ENCODE assay signal across 19 cellular contexts in genomic region chr20:5991623-5992441, GRCh38. TPM values are rescaled to one million over a fixed set of nuclear protein-coding genes. Genes with fewer than 3 reads are reported as not detected.
DNase-seq lines count a peak whose midpoint lies in the region; ATAC-seq and TF ChIP-seq lines count a peak whose summit lies in the region.
"Had no signal": no experiment of that assay in that cellular context is flagged by ENCODE, and none has a peak within 500 bp of the region (broad histone marks: within the 10 kb centered on the region; RNA-seq: fewer than 3 reads in every experiment).

No MANE protein-coding gene starts in this region.

- ATAC-seq in CD4-positive, CD25-positive, alpha-beta regulatory T cell (ENCODE audit: low read depth in 2 of 2) = no peak
- ATAC-seq in HG02571 (IDR thresholded peaks at IDR 0.05; ENCODE audit: unreplicated experiment) = no peak
- no peak for ATAC-seq in naive thymus-derived CD8-positive, alpha-beta T cell
- ATAC-seq: activated T-cell treated with anti-CD3 and anti-CD28 coated beads, Interleukin-2, amount 50 U/mL, for 72 hours had no signal

- no peak overlapping the region for H3K4me3 ChIP-seq in CD4-positive, CD25-positive, alpha-beta regulatory T cell (ENCODE audit: low read depth, low read length)
- H3K4me3 ChIP-seq in esophagus muscularis mucosa = no peak overlapping the region
- H3K4me3 ChIP-seq in parathyroid adenoma (ENCODE audit: low read depth, low read length) = no peak overlapping the region
- H3K4me3 ChIP-seq: prostate gland, transverse colon had no signal

- peaks cover 7 to 27% (median 10%) of the 10 kb centered on the region in 4 donors for H3K4me1 Mint-ChIP-seq in CD4-positive, CD25-positive, alpha-beta regulatory T cell
- H3K4me1 Mint-ChIP-seq in naive thymus-derived CD8-positive, alpha-beta T cell = peaks cover 6 to 15% (median 11%) of the 10 kb centered on the region in 4 donors

- H3K27ac Mint-ChIP-seq in CD4-positive, CD25-positive, alpha-beta regulatory T cell = peak overlapping the region in 2 of 3 donors; percentile 23 to 78
- H3K27ac Mint-ChIP-seq in naive thymus-derived CD8-positive, alpha-beta T cell = peak overlapping the region in 5 of 10 donors; percentile 6 to 57 (median 13)
- H3K27ac Mint-ChIP-seq: activated CD4-positive, alpha-beta T cell treated with anti-CD3 and anti-CD28 coated beads, Interleukin-2, amount 10 ng/mL, durations not matched to agents 7 days and 5 days; dendritic cell treated with granulocyte-macrophage colony-stimulating factor and Interleukin-4, amounts not matched to agents 40 ng/mL and 50 ng/mL, for 4 days had no signal

- intact Hi-C loops in esophagus muscularis mucosa (cut with DNase I) = no loop called here

- no peak for TF ChIP-seq EP300 in esophagus muscularis mucosa (IDR thresholded peaks at IDR 0.05)

- POLR2A ChIA-PET in naive thymus-derived CD8-positive, alpha-beta T cell (lab: Charles Lee) = no interaction called here

- no peak for DNase-seq in CD4-positive, CD25-positive, alpha-beta regulatory T cell
- DNase-seq in LHCN-M2 (ENCODE audit: low read depth) (peak; percentile 37), esophagus muscularis mucosa (ENCODE audit: extremely low spot score) (no peak), NCI-H82 (lab: John Stamatoyannopoulos, UW) (no peak), amygdala (lab: John Stamatoyannopoulos, UW) (no peak)
- no peak for DNase-seq in naive thymus-derived CD8-positive, alpha-beta T cell
- DNase-seq: activated CD4-positive, alpha-beta T cell treated with anti-CD3 and anti-CD28 coated beads, Interleukin-2, amount 10 ng/mL, durations not matched to agents 7 days and 5 days; activated T-cell treated with anti-CD3 and anti-CD28 coated beads, Interleukin-2, amount 50 U/mL, for 72 hours; aorta; Kasumi-1; NCI-H2029; RPMI8226; stimulated activated CD4-positive, alpha-beta T cell treated with anti-CD3 and anti-CD28 coated beads, Interleukin-1b, Interleukin-23, amount 100 ng/mL, for 48 hours; T-helper 2 cell; transverse colon had no signal

- H3K36me3 Mint-ChIP-seq in CD4-positive, CD25-positive, alpha-beta regulatory T cell = peaks cover 19% of the 10 kb centered on the region
- H3K36me3 Mint-ChIP-seq in naive thymus-derived CD8-positive, alpha-beta T cell = peaks cover 0 to 36% (median 11%) of the 10 kb centered on the region in 3 donors

- peaks cover 16% of the 10 kb centered on the region for H3K36me3 ChIP-seq in CD4-positive, CD25-positive, alpha-beta regulatory T cell (ENCODE audit: control insufficient read depth, insufficient read depth, low read length)
- H3K36me3 ChIP-seq in esophagus muscularis mucosa (peaks cover 0 to 32% (median 21%) of the 10 kb centered on the region in 4 donors), parathyroid adenoma (ENCODE audit: control insufficient read depth, insufficient read depth, low read length) (no peaks in the 10 kb centered on the region)
- H3K36me3 ChIP-seq: prostate gland had no signal

- 47% methylated on average over 2 of the region's 2 CpGs for WGBS in esophagus muscularis mucosa

- no peaks in the 10 kb centered on the region for H3K27me3 ChIP-seq in CD4-positive, CD25-positive, alpha-beta regulatory T cell (ENCODE audit: control insufficient read depth, insufficient read depth, low read length)
- H3K27me3 ChIP-seq in esophagus muscularis mucosa = no peaks in the 10 kb centered on the region
- H3K27me3 ChIP-seq in parathyroid adenoma (ENCODE audit: control insufficient read depth, insufficient read depth, low read length) = no peaks in the 10 kb centered on the region
- H3K27me3 ChIP-seq: transverse colon had no signal

- H3K27ac ChIP-seq in CD4-positive, CD25-positive, alpha-beta regulatory T cell (ENCODE audit: insufficient read depth, low read length, poor library complexity, severe bottlenecking) = no peak overlapping the region
- H3K27ac ChIP-seq in esophagus muscularis mucosa (replicated peaks in 1 of 4) = peak overlapping the region; percentile 5 to 40 (median 20)
- peak overlapping the region; percentile 40 for H3K27ac ChIP-seq in parathyroid adenoma

- TF ChIP-seq CTCF in esophagus muscularis mucosa (IDR thresholded peaks at IDR 0.05) (no peak), parathyroid adenoma (IDR thresholded peaks at IDR 0.05) (no peak)

- no peaks in the 10 kb centered on the region for H3K9me3 Mint-ChIP-seq in CD4-positive, CD25-positive, alpha-beta regulatory T cell
- no peaks in the 10 kb centered on the region for H3K9me3 Mint-ChIP-seq in naive thymus-derived CD8-positive, alpha-beta T cell
- H3K9me3 Mint-ChIP-seq: activated CD4-positive, alpha-beta T cell treated with anti-CD3 and anti-CD28 coated beads, Interleukin-2, amount 10 ng/mL, durations not matched to agents 7 days and 5 days; activated T-cell treated with anti-CD3 and anti-CD28 coated beads, Interleukin-2, amount 50 U/mL, for 72 hours; dendritic cell treated with granulocyte-macrophage colony-stimulating factor and Interleukin-4, amounts not matched to agents 40 ng/mL and 50 ng/mL, for 4 days had no signal

- H3K9ac ChIP-seq in parathyroid adenoma = no peak overlapping the region

- H3K27me3 Mint-ChIP-seq in CD4-positive, CD25-positive, alpha-beta regulatory T cell = no peaks in the 10 kb centered on the region
- no peaks in the 10 kb centered on the region for H3K27me3 Mint-ChIP-seq in naive thymus-derived CD8-positive, alpha-beta T cell
- H3K27me3 Mint-ChIP-seq: activated CD4-positive, alpha-beta T cell treated with anti-CD3 and anti-CD28 coated beads, Interleukin-2, amount 10 ng/mL, durations not matched to agents 7 days and 5 days; dendritic cell treated with granulocyte-macrophage colony-stimulating factor and Interleukin-4, amounts not matched to agents 40 ng/mL and 50 ng/mL, for 4 days had no signal

- peak overlapping the region; percentile 36 for H3K4me2 ChIP-seq in parathyroid adenoma (ENCODE audit: low read length)

- no peak overlapping the region for H2AFZ ChIP-seq in parathyroid adenoma

- no peak for TF ChIP-seq POLR2A in esophagus muscularis mucosa (IDR thresholded peaks at IDR 0.05; ENCODE audit: low read depth)

- H3K4me1 ChIP-seq in CD4-positive, CD25-positive, alpha-beta regulatory T cell (ENCODE audit: control insufficient read depth, insufficient read depth, low read length, poor library complexity, severe bottlenecking) = peaks cover 5% of the 10 kb centered on the region
- H3K4me1 ChIP-seq in esophagus muscularis mucosa (peaks cover 0 to 26% (median 16%) of the 10 kb centered on the region in 4 donors), parathyroid adenoma (peaks cover 11% of the 10 kb centered on the region)
- H3K4me1 ChIP-seq: prostate gland had no signal

- H3K9me3 ChIP-seq in CD4-positive, CD25-positive, alpha-beta regulatory T cell (ENCODE audit: control insufficient read depth in 2 of 2, low read length in 2 of 2) = no peaks in the 10 kb centered on the region
- no peaks in the 10 kb centered on the region for H3K9me3 ChIP-seq in esophagus muscularis mucosa
- no peaks in the 10 kb centered on the region for H3K9me3 ChIP-seq in parathyroid adenoma (ENCODE audit: control insufficient read depth, low read length)
- H3K9me3 ChIP-seq: prostate gland, transverse colon had no signal

- H3K79me2 ChIP-seq in parathyroid adenoma = no peaks in the 10 kb centered on the region

- no peak overlapping the region for H3K4me3 Mint-ChIP-seq in CD4-positive, CD25-positive, alpha-beta regulatory T cell
- no peak overlapping the region for H3K4me3 Mint-ChIP-seq in naive thymus-derived CD8-positive, alpha-beta T cell
- H3K4me3 Mint-ChIP-seq: activated CD4-positive, alpha-beta T cell treated with anti-CD3 and anti-CD28 coated beads, Interleukin-2, amount 10 ng/mL, durations not matched to agents 7 days and 5 days; activated T-cell treated with anti-CD3 and anti-CD28 coated beads, Interleukin-2, amount 50 U/mL, for 72 hours; dendritic cell treated with granulocyte-macrophage colony-stimulating factor and Interleukin-4, amounts not matched to agents 40 ng/mL and 50 ng/mL, for 4 days had no signal

RNA-seq across cellular contexts. Expression of gene CRLS1, which starts 14.1 kb away (rescaled TPM):
- 16.1 TPM for total RNA-seq in CD4-positive, CD25-positive, alpha-beta regulatory T cell
- polyA plus RNA-seq in CD4-positive, CD25-positive, alpha-beta regulatory T cell = 10 to 100 TPM; 36.0 to 45.9 (median 42.3) TPM
- total RNA-seq in LHCN-M2 (2014; rRNA removed) (33.0 and 37.8 TPM in 2 replicates), esophagus muscularis mucosa (10 to 100 TPM; 36.4 to 42.8 (median 37.7) TPM)
- polyA plus RNA-seq in LHCN-M2 (2012) = 31.2 TPM
- total RNA-seq in naive thymus-derived CD8-positive, alpha-beta T cell = 10 to 100 TPM; 24.2 to 24.8 TPM
- polyA plus RNA-seq in naive thymus-derived CD8-positive, alpha-beta T cell = 10 to 100 TPM; 35.0 to 51.0 (median 45.1) TPM

RNA-seq across cellular contexts. Expression of gene MCM8, which starts 41.4 kb away (rescaled TPM):
- 6.4 TPM for total RNA-seq in CD4-positive, CD25-positive, alpha-beta regulatory T cell
- polyA plus RNA-seq in CD4-positive, CD25-positive, alpha-beta regulatory T cell = 1 to 10 TPM in 2 of 4 donors, under 1 TPM in 2; 0.52 to 1.7 (median 1.0) TPM
- total RNA-seq in LHCN-M2 (2014; rRNA removed) = 34.1 and 34.3 TPM in 2 replicates
- polyA plus RNA-seq in LHCN-M2 (2012) = 5.0 TPM
- 1 to 10 TPM; 4.0 to 5.6 (median 4.4) TPM for total RNA-seq in esophagus muscularis mucosa
- 1 to 10 TPM; 6.3 to 7.4 TPM for total RNA-seq in naive thymus-derived CD8-positive, alpha-beta T cell
- 1 to 10 TPM in 2 of 3 donors, under 1 TPM in 1; 0.55 to 2.5 (median 1.0) TPM for polyA plus RNA-seq in naive thymus-derived CD8-positive, alpha-beta T cell

RNA-seq across cellular contexts. Expression of gene TRMT6, which starts 41.5 kb away (rescaled TPM):
- 13.5 TPM for total RNA-seq in CD4-positive, CD25-positive, alpha-beta regulatory T cell
- polyA plus RNA-seq in CD4-positive, CD25-positive, alpha-beta regulatory T cell = 10 to 100 TPM; 10.3 to 12.0 (median 11.2) TPM
- total RNA-seq in LHCN-M2 (2014; rRNA removed) = 38.9 and 40.7 TPM in 2 replicates
- polyA plus RNA-seq in LHCN-M2 (2012) = 11.0 TPM
- 10 to 100 TPM in 1 of 4 donors, 1 to 10 TPM in 3; 9.2 to 13.4 (median 9.7) TPM for total RNA-seq in esophagus muscularis mucosa
- 10 to 100 TPM; 17.0 to 17.3 TPM for total RNA-seq in naive thymus-derived CD8-positive, alpha-beta T cell
- 10 to 100 TPM; 10.3 to 11.2 (median 10.3) TPM for polyA plus RNA-seq in naive thymus-derived CD8-positive, alpha-beta T cell
